In genomic region chr19:12789904-12790619, GRCh38 we compare ENCODE assay signal across 1 cellular context.
A peak's percentile ranks its signal among the peaks of the same experiment; 100 is the strongest.
TF ChIP-seq lines count a peak whose summit lies in the region.

No MANE protein-coding gene starts in this region.

TF ChIP-seq in K562, 482 proteins besides CTCF, POLR2A, EP300 and RAD21 (continued from another document and continues in another):
- TF ChIP-seq E2F8 (IDR thresholded peaks at IDR 0.05; ENCODE audit: low read depth, partially characterized antibody) (peak; percentile 85), JUN (IDR thresholded peaks at IDR 0.05; ENCODE audit: borderline replicate concordance, low read depth, low read length) (no peak), JUN (CRISPR knock-in tag; IDR thresholded peaks at IDR 0.05; ENCODE audit: borderline replicate concordance) (no peak), HEY1 (CRISPR knock-in tag; IDR thresholded peaks at IDR 0.05; ENCODE audit: borderline replicate concordance) (no peak), UBTF (IDR thresholded peaks at IDR 0.05; ENCODE audit: borderline replicate concordance in 1 of 2, low read depth in 2 of 2, low read length in 2 of 2) (peak; percentile 94 to 97; a peak in 3 of 4 replicates), DLX4 (CRISPR knock-in tag; IDR thresholded peaks at IDR 0.05) (no peak), ZSCAN29 (IDR thresholded peaks at IDR 0.05) (no peak), STAG1 (CRISPR knock-in tag; IDR thresholded peaks at IDR 0.05; ENCODE audit: borderline replicate concordance) (no peak), GATA2 (CRISPR knock-in tag; IDR thresholded peaks at IDR 0.05) (no peak), PHF20 (IDR thresholded peaks at IDR 0.05; ENCODE audit: partially characterized antibody) (peak; percentile 44), EZH2 (IDR thresholded peaks at IDR 0.05; ENCODE audit: borderline replicate concordance, low read depth, low read length) (no peak), HOMEZ (CRISPR knock-in tag; IDR thresholded peaks at IDR 0.05) (no peak), NCOA4 (IDR thresholded peaks at IDR 0.05; ENCODE audit: partially characterized antibody) (no peak), ATF3 (IDR thresholded peaks at IDR 0.05) (peak; percentile 23; the same call in 1 of the 2 replicates), ATF3 (CRISPR knock-in tag; conservative IDR thresholded peaks at IDR 0.05) (no peak), SNIP1 (IDR thresholded peaks at IDR 0.05; ENCODE audit: low read depth) (no peak), FOXJ2 (tag; IDR thresholded peaks at IDR 0.05) (peak; percentile 71; the same call in 1 of the 2 replicates), POLR2H (tag; IDR thresholded peaks at IDR 0.05; ENCODE audit: low read depth) (peak; percentile 39; the same call in 1 of the 2 replicates), WHSC1 (IDR thresholded peaks at IDR 0.05; ENCODE audit: low read length) (no peak), GATAD2A (IDR thresholded peaks at IDR 0.05) (no peak), OTX1 (CRISPR knock-in tag; IDR thresholded peaks at IDR 0.05) (no peak), NFIX (CRISPR knock-in tag; IDR thresholded peaks at IDR 0.05; ENCODE audit: low read depth) (no peak), MNT (conservative IDR thresholded peaks at IDR 0.05) (peak; percentile 73 to 89), PBX2 (CRISPR knock-in tag; IDR thresholded peaks at IDR 0.05; ENCODE audit: low read depth) (no peak), PBX2 (tag; conservative IDR thresholded peaks at IDR 0.05; ENCODE audit: low read depth) (no peak), CHD2 (IDR thresholded peaks at IDR 0.05; ENCODE audit: low read depth, low read length) (no peak), FOXP4 (CRISPR knock-in tag; IDR thresholded peaks at IDR 0.05; ENCODE audit: borderline replicate concordance) (0 out of 2 replicates have a peak, but pooled peaks have one; percentile 26), NR2C1 (IDR thresholded peaks at IDR 0.05) (no peak), NR2C1 (tag; IDR thresholded peaks at IDR 0.05) (no peak), AFF4 (CRISPR knock-in tag; IDR thresholded peaks at IDR 0.05) (peak; percentile 86; the same call in 1 of the 2 replicates), POLR3A (IDR thresholded peaks at IDR 0.05; ENCODE audit: borderline replicate concordance, extremely low read depth, insufficient read depth, insufficient read length) (no peak), ZFP36 (IDR thresholded peaks at IDR 0.05; ENCODE audit: low read depth, low read length, partially characterized antibody) (peak; percentile 80), RBM34 (IDR thresholded peaks at IDR 0.05; ENCODE audit: borderline replicate concordance, insufficient read depth, low read length) (no peak), NBN (IDR thresholded peaks at IDR 0.05; ENCODE audit: low read depth) (peak; percentile 39; the same call in 1 of the 2 replicates), CCNT2 (IDR thresholded peaks at IDR 0.05; ENCODE audit: borderline replicate concordance, extremely low read depth, insufficient read length, low read depth, low read length) (peak; percentile 76), ZNF277 (CRISPR knock-in tag; IDR thresholded peaks at IDR 0.05; ENCODE audit: borderline replicate concordance) (no peak), HES1 (IDR thresholded peaks at IDR 0.05; ENCODE audit: low read depth) (no peak), FOXK2 (conservative IDR thresholded peaks at IDR 0.05 in 1 of 2, IDR thresholded peaks at IDR 0.05 in 1 of 2; ENCODE audit: low read depth in 2 of 2) (peak; percentile 61 to 99)
